ENCODE assay signal across 12 cellular contexts in genomic region chr5:9468070-9468388, GRCh38.
DNase-seq lines count a peak whose midpoint lies in the region; TF ChIP-seq lines count a peak whose summit lies in the region.
"Had no signal": no experiment of that assay in that cellular context is flagged by ENCODE, and none has a peak within 500 bp of the region (broad histone marks: within the 10 kb centered on the region; RNA-seq: fewer than 3 reads in every experiment).

No MANE protein-coding gene starts in this region.

- H3K4me3 Mint-ChIP-seq in chondrocyte (ENCODE audit: unreplicated experiment), result no peak overlapping the region
- no peak overlapping the region for H3K4me3 Mint-ChIP-seq in mesothelial cell of epicardium
- H3K4me3 Mint-ChIP-seq: natural killer cell treated with Interleukin-12 subunit alpha and Interleukin-12 subunit beta and Interleukin-15 and Interleukin-18, amount 100 ng/mL, for 72 hours had no signal

- H3K9me3 ChIP-seq in AG04450 (ENCODE audit: control insufficient read depth, insufficient read depth, low read length) (no peaks in the 10 kb centered on the region; the same call in 1 of the 2 replicates), HUES6 (ENCODE audit: control insufficient read depth, insufficient read depth, low read depth, low read length) (no peaks in the 10 kb centered on the region)
- H3K9me3 ChIP-seq in effector memory CD4-positive, alpha-beta T cell (ENCODE audit: control insufficient read depth, low read length), result no peaks in the 10 kb centered on the region
- H3K9me3 ChIP-seq: gastroesophageal sphincter had no signal

- H3K9me3 Mint-ChIP-seq in chondrocyte (ENCODE audit: low read depth) (no peaks in the 10 kb centered on the region), mesothelial cell of epicardium (no peaks in the 10 kb centered on the region)

- H3K27ac ChIP-seq in AG04450 (ENCODE audit: low read depth, low read length) (peak overlapping the region; percentile 75), HUES6 (ENCODE audit: low read depth, low read length) (peak overlapping the region; percentile 8; the same call in 1 of the 2 replicates)
- no peak overlapping the region for H3K27ac ChIP-seq in effector memory CD4-positive, alpha-beta T cell (ENCODE audit: insufficient read depth, low read length, poor library complexity, severe bottlenecking)
- H3K27ac ChIP-seq: C4-2B, gastroesophageal sphincter had no signal

- POLR2A ChIA-PET in AG04450 (lab: Yijun Ruan, JAX), result no interaction called here

- H3K4me3 ChIP-seq in AG04450 (ENCODE audit: low read depth, low read length) (no peak overlapping the region), HUES6 (ENCODE audit: low read depth, low read length) (no peak overlapping the region)
- no peak overlapping the region for H3K4me3 ChIP-seq in effector memory CD4-positive, alpha-beta T cell (ENCODE audit: insufficient read depth, low read depth, low read length, poor library complexity, severe bottlenecking)
- H3K4me3 ChIP-seq: gastroesophageal sphincter had no signal

- TF ChIP-seq CTCF in AG04450 (IDR thresholded peaks at IDR 0.05; ENCODE audit: low read depth, low read length) (no peak), chondrocyte (IDR thresholded peaks at IDR 0.05) (peak; percentile 18), mesothelial cell of epicardium (IDR thresholded peaks at IDR 0.05; ENCODE audit: unreplicated experiment) (no peak)

- CTCF ChIA-PET in AG04450 (lab: Charles Lee), result no interaction called here

- H3K27ac Mint-ChIP-seq in chondrocyte (ENCODE audit: unreplicated experiment) (peak overlapping the region; percentile 88), mesothelial cell of epicardium (peak overlapping the region; percentile 50)
- H3K27ac Mint-ChIP-seq: natural killer cell treated with Interleukin-12 subunit alpha and Interleukin-12 subunit beta and Interleukin-15 and Interleukin-18, amount 100 ng/mL, for 72 hours had no signal

- no peak overlapping the region for H3K9ac ChIP-seq in HUES6 (ENCODE audit: low read length)

- H3K4me1 ChIP-seq in HUES6 (ENCODE audit: control insufficient read depth, insufficient read depth, low read length), result peaks cover 4% of the 10 kb centered on the region; the same call in 1 of the 2 replicates
- no peaks in the 10 kb centered on the region for H3K4me1 ChIP-seq in effector memory CD4-positive, alpha-beta T cell (ENCODE audit: control insufficient read depth, insufficient read depth, low read length, poor library complexity, severe bottlenecking)
- H3K4me1 ChIP-seq: gastroesophageal sphincter had no signal

- in situ Hi-C loops in KBM-7 (cut with MboI; ENCODE audit: low pct_unique_long_range_greater_than_20kb, low sequenced_read_pairs), result no loop called here

- peaks cover 6% of the 10 kb centered on the region for H3K36me3 Mint-ChIP-seq in chondrocyte (ENCODE audit: low read depth)
- H3K36me3 Mint-ChIP-seq in mesothelial cell of epicardium, result no peaks in the 10 kb centered on the region
- H3K36me3 Mint-ChIP-seq: natural killer cell treated with Interleukin-12 subunit alpha and Interleukin-12 subunit beta and Interleukin-15 and Interleukin-18, amount 100 ng/mL, for 72 hours had no signal

- peaks cover 34% of the 10 kb centered on the region for H3K4me1 Mint-ChIP-seq in chondrocyte (ENCODE audit: low read depth)
- peaks cover 21% of the 10 kb centered on the region for H3K4me1 Mint-ChIP-seq in mesothelial cell of epicardium

- H3K27me3 ChIP-seq in AG04450 (ENCODE audit: control insufficient read depth, insufficient read depth, low read length) (no peaks in the 10 kb centered on the region), HUES6 (ENCODE audit: control insufficient read depth, insufficient read depth, low read length) (no peaks in the 10 kb centered on the region)
- no peaks in the 10 kb centered on the region for H3K27me3 ChIP-seq in effector memory CD4-positive, alpha-beta T cell (replicated peaks; ENCODE audit: control insufficient read depth, insufficient read depth, low read length, poor library complexity, severe bottlenecking)
- H3K27me3 ChIP-seq: gastroesophageal sphincter had no signal

- DNase-seq in AG04450 (ENCODE audit: low read depth, low spot score) (peak; percentile 66), chondrocyte (ENCODE audit: low spot score) (no peak), mesothelial cell of epicardium (ENCODE audit: low spot score in 2 of 2, unreplicated experiment in 2 of 2) (no peak), KBM-7 (no peak), SIG-M5 treated with dmso at 0.1 percent for 504 hours (lab: John Stamatoyannopoulos, UW; ENCODE audit: unreplicated experiment) (no peak)
- DNase-seq in stimulated activated CD4-positive, alpha-beta T cell treated with anti-CD3 and anti-CD28 coated beads, Interleukin-2, amount 100 ng/mL, for 48 hours, result no peak
- DNase-seq in effector memory CD4-positive, alpha-beta T cell, result no peak
- DNase-seq: NCI-H146 had no signal

- H3K27me3 Mint-ChIP-seq in chondrocyte (ENCODE audit: low read depth) (no peaks in the 10 kb centered on the region), mesothelial cell of epicardium (ENCODE audit: low read depth) (no peaks in the 10 kb centered on the region)
- H3K27me3 Mint-ChIP-seq: natural killer cell treated with Interleukin-12 subunit alpha and Interleukin-12 subunit beta and Interleukin-15 and Interleukin-18, amount 100 ng/mL, for 72 hours had no signal

- H3K36me3 ChIP-seq in HUES6 (ENCODE audit: control insufficient read depth, insufficient read depth, low read length), result no peaks in the 10 kb centered on the region
- no peaks in the 10 kb centered on the region for H3K36me3 ChIP-seq in effector memory CD4-positive, alpha-beta T cell (ENCODE audit: control insufficient read depth, insufficient read depth, low read length)
- H3K36me3 ChIP-seq: gastroesophageal sphincter had no signal
